In the genomic region with DNA sequence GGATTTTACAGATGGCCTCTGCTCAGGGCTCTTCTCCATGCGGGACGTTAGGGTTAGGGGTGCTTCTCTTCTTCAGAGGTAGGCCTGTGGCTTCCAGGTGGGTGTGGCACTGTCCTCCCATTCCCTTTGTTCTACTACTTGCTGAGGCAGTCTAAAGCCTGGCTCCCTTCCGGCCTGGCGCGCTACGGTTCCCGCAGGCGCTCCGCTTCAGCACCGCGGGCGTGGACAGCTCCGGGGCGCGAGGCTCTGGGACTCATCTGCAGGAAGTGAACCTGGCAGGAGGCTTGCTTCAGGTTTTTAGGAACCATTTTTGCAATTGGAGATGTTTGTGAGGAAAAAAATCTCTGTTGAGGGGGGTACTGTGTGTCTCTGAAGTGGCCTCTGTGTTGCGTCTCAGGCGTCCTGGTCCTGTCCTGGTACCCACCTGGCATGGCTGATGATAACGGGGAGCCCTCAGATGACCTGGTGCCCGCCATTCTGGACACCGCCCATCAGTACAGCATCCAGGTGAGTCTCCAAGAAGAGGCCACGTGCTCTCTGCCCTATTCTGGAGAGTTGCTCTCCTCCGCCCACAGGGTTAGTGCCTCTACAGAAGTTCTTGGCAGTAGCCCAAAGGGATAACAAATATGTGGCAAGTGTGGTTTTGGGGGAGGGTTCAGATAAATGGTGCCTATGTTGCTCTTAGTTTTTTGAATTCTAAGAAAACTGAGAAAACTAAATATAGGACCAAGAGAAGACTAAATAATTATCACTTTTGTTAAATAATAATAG, we compare ENCODE assay signal across 9 cellular contexts. TPM values are rescaled to one million over a fixed set of nuclear protein-coding genes. Genes with fewer than 3 reads are reported as not detected.
DNase-seq lines count a peak whose midpoint lies in the region; ATAC-seq lines count a peak whose summit lies in the region.
"Had no signal": no experiment of that assay in that cellular context is flagged by ENCODE, and none has a peak within 500 bp of the region (broad histone marks: within the 10 kb centered on the region; RNA-seq: fewer than 3 reads in every experiment).

No MANE protein-coding gene starts in this region.

- H3K4me3 Mint-ChIP-seq in CD8-positive, alpha-beta memory T cell, result peak overlapping the region; percentile 72 to 90 (median 75)
- peak overlapping the region; percentile 76 for H3K4me3 Mint-ChIP-seq in activated CD4-positive, alpha-beta T cell treated with anti-CD3 and anti-CD28 coated beads, Interleukin-2, amount 10 ng/mL, durations not matched to agents 24 days and 14 days
- peak overlapping the region; percentile 64 to 86 (median 78) for H3K4me3 Mint-ChIP-seq in naive thymus-derived CD8-positive, alpha-beta T cell

- H3K9me3 ChIP-seq in CD8-positive, alpha-beta memory T cell (ENCODE audit: low read length), result no peaks in the 10 kb centered on the region
- no peaks in the 10 kb centered on the region for H3K9me3 ChIP-seq in Karpas-422 (ENCODE audit: low read length)
- H3K9me3 ChIP-seq: tibial nerve had no signal

- no peak overlapping the region for H2AFZ ChIP-seq in Karpas-422 (ENCODE audit: low read length)

- peak overlapping the region; percentile 98 for H3K9ac ChIP-seq in Karpas-422 (ENCODE audit: low read length)

- ATAC-seq in esophagus mucosa (peak; percentile 76), GM21619 (IDR thresholded peaks at IDR 0.05; ENCODE audit: unreplicated experiment) (no peak), HG02642 (IDR thresholded peaks at IDR 0.05; ENCODE audit: poor library complexity, unreplicated experiment) (no peak)
- peak; percentile 49 to 57 for ATAC-seq in naive thymus-derived CD8-positive, alpha-beta T cell

- H3K4me2 ChIP-seq in Karpas-422 (ENCODE audit: low read depth, low read length, poor library complexity, severe bottlenecking), result peak overlapping the region; percentile 99

- H3K4me3 ChIP-seq in CD8-positive, alpha-beta memory T cell (ENCODE audit: low read length), result no peak overlapping the region
- peak overlapping the region; percentile 85 for H3K4me3 ChIP-seq in Karpas-422 (ENCODE audit: low read length)

- peaks cover 12% of the 10 kb centered on the region for H3K4me1 ChIP-seq in CD8-positive, alpha-beta memory T cell (ENCODE audit: insufficient read depth, low read length)
- peaks cover 19% of the 10 kb centered on the region for H3K4me1 ChIP-seq in Karpas-422 (ENCODE audit: low read length)

- peaks cover 7% of the 10 kb centered on the region; the same call in 1 of the 2 replicates for H4K20me1 ChIP-seq in Karpas-422 (ENCODE audit: insufficient read depth, low read depth, low read length)

- no peaks in the 10 kb centered on the region for H3K9me2 ChIP-seq in Karpas-422 (replicated peaks; ENCODE audit: insufficient read depth, low read length)

- peaks cover 0 to 22% (median 11%) of the 10 kb centered on the region in 3 donors for H3K36me3 Mint-ChIP-seq in CD8-positive, alpha-beta memory T cell
- H3K36me3 Mint-ChIP-seq in activated CD4-positive, alpha-beta T cell treated with anti-CD3 and anti-CD28 coated beads, Interleukin-2, amount 10 ng/mL, durations not matched to agents 24 days and 14 days (ENCODE audit: low read depth), result peaks cover 11% of the 10 kb centered on the region
- peaks cover 0 to 14% (median 1%) of the 10 kb centered on the region in 3 donors for H3K36me3 Mint-ChIP-seq in naive thymus-derived CD8-positive, alpha-beta T cell

- peaks cover 12 to 27% (median 12%) of the 10 kb centered on the region in 3 donors for H3K4me1 Mint-ChIP-seq in CD8-positive, alpha-beta memory T cell
- H3K4me1 Mint-ChIP-seq in activated CD4-positive, alpha-beta T cell treated with anti-CD3 and anti-CD28 coated beads, Interleukin-2, amount 10 ng/mL, durations not matched to agents 24 days and 14 days, result peaks cover 14% of the 10 kb centered on the region
- H3K4me1 Mint-ChIP-seq in naive thymus-derived CD8-positive, alpha-beta T cell, result peaks cover 8 to 13% (median 12%) of the 10 kb centered on the region in 4 donors

- no peaks in the 10 kb centered on the region for H3K36me3 ChIP-seq in CD8-positive, alpha-beta memory T cell (ENCODE audit: insufficient read depth, low read length)
- H3K36me3 ChIP-seq in Karpas-422 (ENCODE audit: insufficient read depth, low read length), result peaks cover 24% of the 10 kb centered on the region

- H3K9me3 Mint-ChIP-seq in CD8-positive, alpha-beta memory T cell, result no peaks in the 10 kb centered on the region
- no peaks in the 10 kb centered on the region for H3K9me3 Mint-ChIP-seq in activated CD4-positive, alpha-beta T cell treated with anti-CD3 and anti-CD28 coated beads, Interleukin-2, amount 10 ng/mL, durations not matched to agents 24 days and 14 days
- no peaks in the 10 kb centered on the region for H3K9me3 Mint-ChIP-seq in naive thymus-derived CD8-positive, alpha-beta T cell

- no peak overlapping the region for H3K27ac ChIP-seq in CD8-positive, alpha-beta memory T cell (ENCODE audit: low read depth, low read length)
- no peak overlapping the region for H3K27ac ChIP-seq in Karpas-422 (ENCODE audit: low read length)
- H3K27ac ChIP-seq: tibial nerve had no signal

- intact Hi-C loops in activated CD4-positive, alpha-beta T cell treated with anti-CD3 and anti-CD28 coated beads, Interleukin-2, amount 10 ng/mL, durations not matched to agents 24 days and 14 days (cut with micrococcal nuclease), result loop anchor here (1.0 kb wide), 1 partner anchor 13 kb away; the partner anchor contains the start of gene YRDC

- peaks cover 23% of the 10 kb centered on the region for H3K79me2 ChIP-seq in Karpas-422 (ENCODE audit: low read length)

- H3K27ac Mint-ChIP-seq in CD8-positive, alpha-beta memory T cell, result peak overlapping the region in 1 of 8 donors; percentile 92
- no peak overlapping the region for H3K27ac Mint-ChIP-seq in activated CD4-positive, alpha-beta T cell treated with anti-CD3 and anti-CD28 coated beads, Interleukin-2, amount 10 ng/mL, durations not matched to agents 24 days and 14 days
- H3K27ac Mint-ChIP-seq in naive thymus-derived CD8-positive, alpha-beta T cell, result peak overlapping the region in 1 of 10 donors; percentile 75

- H3K27me3 ChIP-seq in CD8-positive, alpha-beta memory T cell (ENCODE audit: insufficient read depth, low read length, poor library complexity, severe bottlenecking), result no peaks in the 10 kb centered on the region
- no peaks in the 10 kb centered on the region for H3K27me3 ChIP-seq in Karpas-422 (ENCODE audit: low read length)

- POLR2A ChIA-PET in CD8-positive, alpha-beta memory T cell (lab: Charles Lee), result no interaction called here
- POLR2A ChIA-PET in naive thymus-derived CD8-positive, alpha-beta T cell (lab: Charles Lee), result interaction anchor here (1.2 kb wide), 1 partner anchor 12 kb away, joined by 4 read pairs; the partner anchor contains the start of genes C1orf122 and YRDC

- peaks cover 22 to 25% of the 10 kb centered on the region in 2 donors for H3K27me3 Mint-ChIP-seq in CD8-positive, alpha-beta memory T cell
- peaks cover 32% of the 10 kb centered on the region for H3K27me3 Mint-ChIP-seq in activated CD4-positive, alpha-beta T cell treated with anti-CD3 and anti-CD28 coated beads, Interleukin-2, amount 10 ng/mL, durations not matched to agents 24 days and 14 days
- H3K27me3 Mint-ChIP-seq in naive thymus-derived CD8-positive, alpha-beta T cell, result peaks cover 13 to 39% (median 20%) of the 10 kb centered on the region in 5 donors

- peak in 4 of 5 donors; percentile 5 to 37 (median 24) for DNase-seq in CD8-positive, alpha-beta memory T cell
- peak; percentile 38 for DNase-seq in Karpas-422
- DNase-seq in activated CD4-positive, alpha-beta T cell treated with anti-CD3 and anti-CD28 coated beads, Interleukin-2, amount 10 ng/mL, durations not matched to agents 24 days and 14 days, result peak; percentile 90
- DNase-seq in naive thymus-derived CD8-positive, alpha-beta T cell, result peak in 6 of 10 donors; percentile 8 to 48 (median 41)
- DNase-seq in cerebellar cortex (ENCODE audit: low spot score), result no peak

- CTCF ChIA-PET in CD8-positive, alpha-beta memory T cell (lab: Charles Lee), result no interaction called here

RNA-seq across cellular contexts. Expression of gene MANEAL, which starts 1.9 kb away (rescaled TPM):
- total RNA-seq in CD8-positive, alpha-beta memory T cell, result 1 to 10 TPM; 8.0 to 9.0 TPM
- polyA plus RNA-seq in CD8-positive, alpha-beta memory T cell, result 4.0 TPM
- total RNA-seq in Karpas-422 (2014; rRNA removed; shearing (Covaris generic); ENCODE audit: low replicate concordance), result 27.8 and 31.6 TPM in 2 replicates
- total RNA-seq in activated CD4-positive, alpha-beta T cell treated with anti-CD3 and anti-CD28 coated beads, Interleukin-2, amount 10 ng/mL, durations not matched to agents 24 days and 14 days, result 2.7 and 3.1 TPM in 2 replicates
- 3.1 TPM for total RNA-seq in esophagus mucosa
- total RNA-seq in naive thymus-derived CD8-positive, alpha-beta T cell, result 1 to 10 TPM; 1.0 to 1.1 TPM
- polyA plus RNA-seq in naive thymus-derived CD8-positive, alpha-beta T cell, result 1 to 10 TPM in 2 of 3 donors, under 1 TPM in 1; 0.23 to 1.4 (median 1.0) TPM

RNA-seq across cellular contexts. Expression of gene C1orf122, which starts 12.1 kb away (rescaled TPM):
- total RNA-seq in CD8-positive, alpha-beta memory T cell, result 10 to 100 TPM; 37.7 to 39.5 TPM
- polyA plus RNA-seq in CD8-positive, alpha-beta memory T cell, result 29.4 TPM
- total RNA-seq in Karpas-422 (2014; rRNA removed; shearing (Covaris generic); ENCODE audit: low replicate concordance), result 26.2 and 56.2 TPM in 2 replicates
- 26.4 and 26.7 TPM in 2 replicates for total RNA-seq in activated CD4-positive, alpha-beta T cell treated with anti-CD3 and anti-CD28 coated beads, Interleukin-2, amount 10 ng/mL, durations not matched to agents 24 days and 14 days
- total RNA-seq in esophagus mucosa, result 46.7 TPM
- 10 to 100 TPM; 15.1 to 16.4 TPM for total RNA-seq in naive thymus-derived CD8-positive, alpha-beta T cell
- 10 to 100 TPM; 28.5 to 30.5 (median 29.2) TPM for polyA plus RNA-seq in naive thymus-derived CD8-positive, alpha-beta T cell

RNA-seq across cellular contexts. Expression of gene YRDC, which starts 12.5 kb away (rescaled TPM):
- 10 to 100 TPM; 72.4 to 80.8 TPM for total RNA-seq in CD8-positive, alpha-beta memory T cell
- 28.7 TPM for polyA plus RNA-seq in CD8-positive, alpha-beta memory T cell
- 17.6 and 21.8 TPM in 2 replicates for total RNA-seq in Karpas-422 (2014; rRNA removed; shearing (Covaris generic); ENCODE audit: low replicate concordance)
- 69.9 and 76.1 TPM in 2 replicates for total RNA-seq in activated CD4-positive, alpha-beta T cell treated with anti-CD3 and anti-CD28 coated beads, Interleukin-2, amount 10 ng/mL, durations not matched to agents 24 days and 14 days
- 14.7 TPM for total RNA-seq in esophagus mucosa
- 10 to 100 TPM; 16.6 to 18.5 TPM for total RNA-seq in naive thymus-derived CD8-positive, alpha-beta T cell
- polyA plus RNA-seq in naive thymus-derived CD8-positive, alpha-beta T cell, result 10 to 100 TPM; 14.8 to 34.3 (median 23.0) TPM

RNA-seq across cellular contexts. Expression of gene EPHA10, which starts 30.6 kb away (rescaled TPM):
- total RNA-seq in CD8-positive, alpha-beta memory T cell, result under 1 TPM in 1 of 2 experiments, not detected in 1; 0.04 TPM
- not detected for polyA plus RNA-seq in CD8-positive, alpha-beta memory T cell
- total RNA-seq in Karpas-422 (2014; rRNA removed; shearing (Covaris generic); ENCODE audit: low replicate concordance), result not detected in 2 replicates
- total RNA-seq in activated CD4-positive, alpha-beta T cell treated with anti-CD3 and anti-CD28 coated beads, Interleukin-2, amount 10 ng/mL, durations not matched to agents 24 days and 14 days, result 0.21 and 0.31 TPM in 2 replicates
- 0.68 TPM for total RNA-seq in esophagus mucosa
- not detected for total RNA-seq in naive thymus-derived CD8-positive, alpha-beta T cell
- polyA plus RNA-seq in naive thymus-derived CD8-positive, alpha-beta T cell, result not detected

Comparison
In these comparisons a context has a peak if more than half of its experiments do, and no peak if none do; other contexts are left out.
1. ATAC-seq: peak in esophagus mucosa (single experiment) and naive thymus-derived CD8-positive, alpha-beta T cell (2 of 2); none in GM21619 (single experiment) and HG02642 (single experiment).
2. Peak in every context shown above with its lines, with median percentiles within 50 percentile points of each other: H3K4me3 Mint-ChIP-seq.